Comparison of ENCODE assay signal across 2 cellular contexts in the genomic region with DNA sequence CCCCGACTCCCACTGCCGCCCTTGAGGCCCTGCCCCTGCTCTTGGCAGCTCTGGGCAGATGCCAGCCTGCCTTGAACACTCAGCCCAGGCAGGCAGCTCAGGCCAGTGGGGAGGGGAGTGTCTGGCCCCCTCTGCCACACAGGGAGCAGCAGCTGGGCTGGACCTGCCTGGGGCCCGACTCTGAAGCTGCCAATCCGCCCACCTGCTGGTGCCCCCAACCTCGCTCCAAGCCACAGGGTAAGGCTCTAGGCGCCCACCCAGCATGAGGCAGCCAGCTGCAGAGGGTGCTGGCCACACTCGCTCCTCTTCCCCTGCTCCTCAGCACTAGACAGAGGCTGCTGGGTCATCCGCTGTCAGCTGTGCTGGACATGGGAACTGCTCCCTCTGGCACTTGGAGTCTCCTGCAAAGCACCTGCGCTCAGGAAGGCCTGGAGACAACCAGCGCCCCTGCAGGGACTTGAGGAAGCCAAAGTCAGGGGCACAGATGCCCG.
TF ChIP-seq lines count a peak whose summit lies in the region.

No MANE protein-coding gene starts in this region.

TF ChIP-seq in SK-N-SH treated with all-trans-retinoic acid at 6 μM for 48 hours, 23 proteins besides CTCF, POLR2A, EP300 and RAD21 (continued from another document):
- TF ChIP-seq, protein P1, sequence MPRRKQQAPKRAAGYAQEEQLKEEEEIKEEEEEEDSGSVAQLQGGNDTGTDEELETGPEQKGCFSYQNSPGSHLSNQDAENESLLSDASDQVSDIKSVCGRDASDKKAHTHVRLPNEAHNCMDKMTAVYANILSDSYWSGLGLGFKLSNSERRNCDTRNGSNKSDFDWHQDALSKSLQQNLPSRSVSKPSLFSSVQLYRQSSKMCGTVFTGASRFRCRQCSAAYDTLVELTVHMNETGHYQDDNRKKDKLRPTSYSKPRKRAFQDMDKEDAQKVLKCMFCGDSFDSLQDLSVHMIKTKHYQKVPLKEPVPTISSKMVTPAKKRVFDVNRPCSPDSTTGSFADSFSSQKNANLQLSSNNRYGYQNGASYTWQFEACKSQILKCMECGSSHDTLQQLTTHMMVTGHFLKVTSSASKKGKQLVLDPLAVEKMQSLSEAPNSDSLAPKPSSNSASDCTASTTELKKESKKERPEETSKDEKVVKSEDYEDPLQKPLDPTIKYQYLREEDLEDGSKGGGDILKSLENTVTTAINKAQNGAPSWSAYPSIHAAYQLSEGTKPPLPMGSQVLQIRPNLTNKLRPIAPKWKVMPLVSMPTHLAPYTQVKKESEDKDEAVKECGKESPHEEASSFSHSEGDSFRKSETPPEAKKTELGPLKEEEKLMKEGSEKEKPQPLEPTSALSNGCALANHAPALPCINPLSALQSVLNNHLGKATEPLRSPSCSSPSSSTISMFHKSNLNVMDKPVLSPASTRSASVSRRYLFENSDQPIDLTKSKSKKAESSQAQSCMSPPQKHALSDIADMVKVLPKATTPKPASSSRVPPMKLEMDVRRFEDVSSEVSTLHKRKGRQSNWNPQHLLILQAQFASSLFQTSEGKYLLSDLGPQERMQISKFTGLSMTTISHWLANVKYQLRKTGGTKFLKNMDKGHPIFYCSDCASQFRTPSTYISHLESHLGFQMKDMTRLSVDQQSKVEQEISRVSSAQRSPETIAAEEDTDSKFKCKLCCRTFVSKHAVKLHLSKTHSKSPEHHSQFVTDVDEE (CRISPR knock-in tag; IDR thresholded peaks at IDR 0.05), result no peak
- TF ChIP-seq, protein P2, sequence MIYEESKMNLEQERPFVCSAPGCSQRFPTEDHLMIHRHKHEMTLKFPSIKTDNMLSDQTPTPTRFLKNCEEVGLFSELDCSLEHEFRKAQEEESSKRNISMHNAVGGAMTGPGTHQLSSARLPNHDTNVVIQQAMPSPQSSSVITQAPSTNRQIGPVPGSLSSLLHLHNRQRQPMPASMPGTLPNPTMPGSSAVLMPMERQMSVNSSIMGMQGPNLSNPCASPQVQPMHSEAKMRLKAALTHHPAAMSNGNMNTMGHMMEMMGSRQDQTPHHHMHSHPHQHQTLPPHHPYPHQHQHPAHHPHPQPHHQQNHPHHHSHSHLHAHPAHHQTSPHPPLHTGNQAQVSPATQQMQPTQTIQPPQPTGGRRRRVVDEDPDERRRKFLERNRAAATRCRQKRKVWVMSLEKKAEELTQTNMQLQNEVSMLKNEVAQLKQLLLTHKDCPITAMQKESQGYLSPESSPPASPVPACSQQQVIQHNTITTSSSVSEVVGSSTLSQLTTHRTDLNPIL (CRISPR knock-in tag; IDR thresholded peaks at IDR 0.05; ENCODE audit: low read depth), result no peak
- TF ChIP-seq ESRRG (CRISPR knock-in tag; IDR thresholded peaks at IDR 0.05) (no peak), TOX (CRISPR knock-in tag; IDR thresholded peaks at IDR 0.05; ENCODE audit: borderline replicate concordance) (no peak), ARNTL (CRISPR knock-in tag; IDR thresholded peaks at IDR 0.05; ENCODE audit: borderline replicate concordance, low read depth) (no peak), PPARA (CRISPR knock-in tag; IDR thresholded peaks at IDR 0.05; ENCODE audit: borderline replicate concordance) (no peak), ZFP3 (CRISPR knock-in tag; IDR thresholded peaks at IDR 0.05) (no peak), ISL1 (CRISPR knock-in tag; IDR thresholded peaks at IDR 0.05) (no peak), OSR1 (CRISPR knock-in tag; IDR thresholded peaks at IDR 0.05) (no peak), ZNF8 (CRISPR knock-in tag; IDR thresholded peaks at IDR 0.05) (no peak), ZNF565 (CRISPR knock-in tag; conservative IDR thresholded peaks at IDR 0.05; ENCODE audit: low read depth) (no peak), ZFP30 (CRISPR knock-in tag; IDR thresholded peaks at IDR 0.05) (no peak), BACH2 (CRISPR knock-in tag; IDR thresholded peaks at IDR 0.05; ENCODE audit: borderline replicate concordance) (no peak), GLIS3 (CRISPR knock-in tag; IDR thresholded peaks at IDR 0.05) (no peak), ZC3H10 (CRISPR knock-in tag; IDR thresholded peaks at IDR 0.05) (no peak)
- TF ChIP-seq, protein P3, sequence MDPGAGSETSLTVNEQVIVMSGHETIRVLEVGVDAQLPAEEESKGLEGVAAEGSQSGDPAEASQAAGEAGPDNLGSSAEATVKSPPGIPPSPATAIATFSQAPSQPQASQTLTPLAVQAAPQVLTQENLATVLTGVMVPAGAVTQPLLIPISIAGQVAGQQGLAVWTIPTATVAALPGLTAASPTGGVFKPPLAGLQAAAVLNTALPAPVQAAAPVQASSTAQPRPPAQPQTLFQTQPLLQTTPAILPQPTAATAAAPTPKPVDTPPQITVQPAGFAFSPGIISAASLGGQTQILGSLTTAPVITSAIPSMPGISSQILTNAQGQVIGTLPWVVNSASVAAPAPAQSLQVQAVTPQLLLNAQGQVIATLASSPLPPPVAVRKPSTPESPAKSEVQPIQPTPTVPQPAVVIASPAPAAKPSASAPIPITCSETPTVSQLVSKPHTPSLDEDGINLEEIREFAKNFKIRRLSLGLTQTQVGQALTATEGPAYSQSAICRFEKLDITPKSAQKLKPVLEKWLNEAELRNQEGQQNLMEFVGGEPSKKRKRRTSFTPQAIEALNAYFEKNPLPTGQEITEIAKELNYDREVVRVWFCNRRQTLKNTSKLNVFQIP (CRISPR knock-in tag; IDR thresholded peaks at IDR 0.05; ENCODE audit: borderline replicate concordance, low read depth), result no peak
- TF ChIP-seq, protein P4, sequence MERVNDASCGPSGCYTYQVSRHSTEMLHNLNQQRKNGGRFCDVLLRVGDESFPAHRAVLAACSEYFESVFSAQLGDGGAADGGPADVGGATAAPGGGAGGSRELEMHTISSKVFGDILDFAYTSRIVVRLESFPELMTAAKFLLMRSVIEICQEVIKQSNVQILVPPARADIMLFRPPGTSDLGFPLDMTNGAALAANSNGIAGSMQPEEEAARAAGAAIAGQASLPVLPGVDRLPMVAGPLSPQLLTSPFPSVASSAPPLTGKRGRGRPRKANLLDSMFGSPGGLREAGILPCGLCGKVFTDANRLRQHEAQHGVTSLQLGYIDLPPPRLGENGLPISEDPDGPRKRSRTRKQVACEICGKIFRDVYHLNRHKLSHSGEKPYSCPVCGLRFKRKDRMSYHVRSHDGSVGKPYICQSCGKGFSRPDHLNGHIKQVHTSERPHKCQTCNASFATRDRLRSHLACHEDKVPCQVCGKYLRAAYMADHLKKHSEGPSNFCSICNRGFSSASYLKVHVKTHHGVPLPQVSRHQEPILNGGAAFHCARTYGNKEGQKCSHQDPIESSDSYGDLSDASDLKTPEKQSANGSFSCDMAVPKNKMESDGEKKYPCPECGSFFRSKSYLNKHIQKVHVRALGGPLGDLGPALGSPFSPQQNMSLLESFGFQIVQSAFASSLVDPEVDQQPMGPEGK (CRISPR knock-in tag; IDR thresholded peaks at IDR 0.05; ENCODE audit: borderline replicate concordance), result no peak
- TF ChIP-seq, protein P5, sequence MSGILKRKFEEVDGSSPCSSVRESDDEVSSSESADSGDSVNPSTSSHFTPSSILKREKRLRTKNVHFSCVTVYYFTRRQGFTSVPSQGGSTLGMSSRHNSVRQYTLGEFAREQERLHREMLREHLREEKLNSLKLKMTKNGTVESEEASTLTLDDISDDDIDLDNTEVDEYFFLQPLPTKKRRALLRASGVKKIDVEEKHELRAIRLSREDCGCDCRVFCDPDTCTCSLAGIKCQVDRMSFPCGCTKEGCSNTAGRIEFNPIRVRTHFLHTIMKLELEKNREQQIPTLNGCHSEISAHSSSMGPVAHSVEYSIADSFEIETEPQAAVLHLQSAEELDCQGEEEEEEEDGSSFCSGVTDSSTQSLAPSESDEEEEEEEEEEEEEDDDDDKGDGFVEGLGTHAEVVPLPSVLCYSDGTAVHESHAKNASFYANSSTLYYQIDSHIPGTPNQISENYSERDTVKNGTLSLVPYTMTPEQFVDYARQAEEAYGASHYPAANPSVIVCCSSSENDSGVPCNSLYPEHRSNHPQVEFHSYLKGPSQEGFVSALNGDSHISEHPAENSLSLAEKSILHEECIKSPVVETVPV (CRISPR knock-in tag; IDR thresholded peaks at IDR 0.05), result no peak
TF ChIP-seq in SK-N-SH treated with all-trans-retinoic acid at 6 μM for 48 hours: peak in this region for 0.

TF ChIP-seq in SK-N-SH, 30 proteins besides CTCF, POLR2A, EP300 and RAD21:
- TF ChIP-seq TCF12 (IDR thresholded peaks at IDR 0.05), result no peak
- TF ChIP-seq, protein P6, sequence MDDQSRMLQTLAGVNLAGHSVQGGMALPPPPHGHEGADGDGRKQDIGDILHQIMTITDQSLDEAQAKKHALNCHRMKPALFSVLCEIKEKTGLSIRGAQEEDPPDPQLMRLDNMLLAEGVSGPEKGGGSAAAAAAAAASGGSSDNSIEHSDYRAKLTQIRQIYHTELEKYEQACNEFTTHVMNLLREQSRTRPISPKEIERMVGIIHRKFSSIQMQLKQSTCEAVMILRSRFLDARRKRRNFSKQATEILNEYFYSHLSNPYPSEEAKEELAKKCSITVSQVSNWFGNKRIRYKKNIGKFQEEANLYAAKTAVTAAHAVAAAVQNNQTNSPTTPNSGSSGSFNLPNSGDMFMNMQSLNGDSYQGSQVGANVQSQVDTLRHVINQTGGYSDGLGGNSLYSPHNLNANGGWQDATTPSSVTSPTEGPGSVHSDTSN (IDR thresholded peaks at IDR 0.05), result no peak
- TF ChIP-seq, protein P7, sequence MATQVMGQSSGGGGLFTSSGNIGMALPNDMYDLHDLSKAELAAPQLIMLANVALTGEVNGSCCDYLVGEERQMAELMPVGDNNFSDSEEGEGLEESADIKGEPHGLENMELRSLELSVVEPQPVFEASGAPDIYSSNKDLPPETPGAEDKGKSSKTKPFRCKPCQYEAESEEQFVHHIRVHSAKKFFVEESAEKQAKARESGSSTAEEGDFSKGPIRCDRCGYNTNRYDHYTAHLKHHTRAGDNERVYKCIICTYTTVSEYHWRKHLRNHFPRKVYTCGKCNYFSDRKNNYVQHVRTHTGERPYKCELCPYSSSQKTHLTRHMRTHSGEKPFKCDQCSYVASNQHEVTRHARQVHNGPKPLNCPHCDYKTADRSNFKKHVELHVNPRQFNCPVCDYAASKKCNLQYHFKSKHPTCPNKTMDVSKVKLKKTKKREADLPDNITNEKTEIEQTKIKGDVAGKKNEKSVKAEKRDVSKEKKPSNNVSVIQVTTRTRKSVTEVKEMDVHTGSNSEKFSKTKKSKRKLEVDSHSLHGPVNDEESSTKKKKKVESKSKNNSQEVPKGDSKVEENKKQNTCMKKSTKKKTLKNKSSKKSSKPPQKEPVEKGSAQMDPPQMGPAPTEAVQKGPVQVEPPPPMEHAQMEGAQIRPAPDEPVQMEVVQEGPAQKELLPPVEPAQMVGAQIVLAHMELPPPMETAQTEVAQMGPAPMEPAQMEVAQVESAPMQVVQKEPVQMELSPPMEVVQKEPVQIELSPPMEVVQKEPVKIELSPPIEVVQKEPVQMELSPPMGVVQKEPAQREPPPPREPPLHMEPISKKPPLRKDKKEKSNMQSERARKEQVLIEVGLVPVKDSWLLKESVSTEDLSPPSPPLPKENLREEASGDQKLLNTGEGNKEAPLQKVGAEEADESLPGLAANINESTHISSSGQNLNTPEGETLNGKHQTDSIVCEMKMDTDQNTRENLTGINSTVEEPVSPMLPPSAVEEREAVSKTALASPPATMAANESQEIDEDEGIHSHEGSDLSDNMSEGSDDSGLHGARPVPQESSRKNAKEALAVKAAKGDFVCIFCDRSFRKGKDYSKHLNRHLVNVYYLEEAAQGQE (IDR thresholded peaks at IDR 0.05; ENCODE audit: low read depth, low read length), result no peak
- TF ChIP-seq MXI1 (IDR thresholded peaks at IDR 0.05; ENCODE audit: low read depth, low read length), result no peak
- TF ChIP-seq SMC3 (IDR thresholded peaks at IDR 0.05; ENCODE audit: low read depth, low read length), result no peak
- no peak for TF ChIP-seq SIN3A (IDR thresholded peaks at IDR 0.05; ENCODE audit: borderline replicate concordance, low read depth, low read length)
- no peak for TF ChIP-seq NRF1 (IDR thresholded peaks at IDR 0.05; ENCODE audit: low read depth, low read length)
